In the genomic region with DNA sequence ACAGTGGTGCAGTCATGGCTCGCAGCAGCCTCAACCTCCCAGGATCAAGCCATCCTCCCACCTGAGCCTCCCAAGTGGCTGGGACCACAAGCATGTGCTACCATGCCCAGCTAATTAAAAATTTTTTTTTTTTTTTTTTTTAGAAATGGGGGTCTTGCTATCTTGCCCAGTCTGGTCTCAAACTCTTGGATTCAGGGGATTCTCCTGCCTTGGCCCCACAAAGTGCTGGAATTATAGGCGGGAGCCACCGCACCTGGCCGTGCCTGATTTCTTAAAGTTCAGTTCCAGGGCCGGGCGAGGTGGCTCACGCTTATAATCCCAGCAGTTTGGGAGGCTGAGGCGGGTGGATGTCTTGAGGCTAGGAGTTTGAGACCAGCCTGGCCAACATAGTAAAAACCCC, we compare ENCODE assay signal across 24 cellular contexts. TPM values are rescaled to one million over a fixed set of nuclear protein-coding genes. Genes with fewer than 3 reads are reported as not detected.
DNase-seq lines count a peak whose midpoint lies in the region; ATAC-seq, FAIRE-seq and TF ChIP-seq lines count a peak whose summit lies in the region.
"Had no signal": no experiment of that assay in that cellular context is flagged by ENCODE, and none has a peak within 500 bp of the region (broad histone marks: within the 10 kb centered on the region; RNA-seq: fewer than 3 reads in every experiment).

No MANE protein-coding gene starts in this region.

- TF ChIP-seq POLR2A in HepG2 (IDR thresholded peaks at IDR 0.05; ENCODE audit: insufficient read depth in 1 of 2, low read depth in 2 of 2, low read length in 2 of 2) = no peak
- no peak for TF ChIP-seq POLR2A in right lobe of liver (IDR thresholded peaks at IDR 0.05)
- no peak for TF ChIP-seq POLR2A in K562 (conservative IDR thresholded peaks at IDR 0.05)

- no peak for DNase-seq in HepG2 (ENCODE audit: low spot score)
- DNase-seq in right lobe of liver = no peak
- no peak for DNase-seq in K562 (ENCODE audit: extremely low read depth in 1 of 4, low spot score in 3 of 4)
- no peak for DNase-seq in NCI-H1930 (lab: John Stamatoyannopoulos, UW)
- DNase-seq: 8988T; ACHN; BE2C; C1 segment of cervical spinal cord; CD4-positive, alpha-beta memory T cell; CD4-positive, CD25-positive, alpha-beta regulatory T cell; CD8-positive, alpha-beta memory T cell; COR-L47; DMS 273 treated with DMSO at 0.1 percent for 48 hours; DMS153; DMS53; DMS79; DND-41; EL; GDM1 had no signal

- WGBS in HepG2 (ENCODE audit: low lambda C conversion rate) = 99% methylated on average over 8 of the region's 8 CpGs
- WGBS in right lobe of liver (ENCODE audit: insufficient coverage, low coverage, low lambda C conversion rate, missing lambda C conversion rate) = 95% methylated on average over 4 of the region's 8 CpGs
- WGBS in K562 (ENCODE audit: insufficient coverage, low coverage, missing lambda C conversion rate) = 98% methylated on average over 8 of the region's 8 CpGs

- H3K4me1 ChIP-seq in HepG2 (ENCODE audit: insufficient read depth, low read length) = peaks cover 11% of the 10 kb centered on the region
- H3K4me1 ChIP-seq in right lobe of liver = peaks cover 0 to 5% (median 2%) of the 10 kb centered on the region in 4 donors
- H3K4me1 ChIP-seq in K562 (replicated peaks in 1 of 2; ENCODE audit: control insufficient read depth in 2 of 2, insufficient read depth in 2 of 2, low read length in 2 of 2) = peaks cover 3 to 36% of the 10 kb centered on the region in 2 experiments; a peak in 4 of 5 replicates
- H3K4me1 ChIP-seq: BE2C had no signal

- H3K9ac ChIP-seq in HepG2 (ENCODE audit: insufficient read depth, low read depth, low read length) = no peak overlapping the region
- H3K9ac ChIP-seq in K562 (ENCODE audit: insufficient read depth in 1 of 2, low read depth in 2 of 2, low read length in 2 of 2) = peak overlapping the region in 1 of 2 experiments; percentile 45; a peak in 1 of 4 replicates
- H3K9ac ChIP-seq: BLaER1 had no signal

- no peak for TF ChIP-seq EP300 in HepG2 (IDR thresholded peaks at IDR 0.05; ENCODE audit: low read depth in 2 of 2, low read length in 2 of 2)
- no peak for TF ChIP-seq EP300 in HepG2 (CRISPR knock-in tag; IDR thresholded peaks at IDR 0.05; ENCODE audit: borderline replicate concordance)
- TF ChIP-seq EP300 in K562 (IDR thresholded peaks at IDR 0.05; ENCODE audit: low read length) = no peak

- peaks cover 22 to 69% of the 10 kb centered on the region in 2 experiments; a peak in 4 of 5 replicates for H3K36me3 ChIP-seq in HepG2 (replicated peaks in 1 of 2; ENCODE audit: control insufficient read depth in 1 of 2, insufficient read depth in 2 of 2, low read length in 2 of 2)
- peaks cover 0 to 68% (median 4%) of the 10 kb centered on the region in 4 donors for H3K36me3 ChIP-seq in right lobe of liver
- peaks cover 86% of the 10 kb centered on the region for H3K36me3 ChIP-seq in K562 (ENCODE audit: control insufficient read depth, insufficient read depth, low read length)

- no peak overlapping the region for H3K4me2 ChIP-seq in HepG2 (ENCODE audit: low read depth, low read length)
- no peak overlapping the region for H3K4me2 ChIP-seq in K562 (ENCODE audit: insufficient read depth, low read length)
- H3K4me2 ChIP-seq: BLaER1 had no signal

- CTCF ChIA-PET in HepG2 (lab: Yijun Ruan, JAX; ENCODE audit: low intra/inter-chr PET ratio, low total read pairs) (no interaction called here), K562 (lab: Yijun Ruan, JAX; ENCODE audit: low intra/inter-chr PET ratio) (no interaction called here)

- BruUV-seq in HepG2 (replicated peaks; lab: Mats Ljungman, UMichigan) = no TSS peak
- BruUV-seq in K562 (replicated peaks; lab: Mats Ljungman, UMichigan) = no TSS peak

- in situ Hi-C loops in HepG2 (cut with HindIII; ENCODE audit: extremely low pct_ligation_motif_present, low pct_unique_long_range_greater_than_20kb) (no loop called here), K562 (cut with MboI) (loop anchor here (10.0 kb wide), 1 partner anchor 136 kb away; a partner anchor contains a TSS)

- H2AFZ ChIP-seq in HepG2 (ENCODE audit: low read length) = no peak overlapping the region
- H2AFZ ChIP-seq in K562 (ENCODE audit: low read depth, low read length) = no peak overlapping the region

- H3K27ac ChIP-seq in HepG2 (ENCODE audit: extremely low read length, insufficient read depth, low read length) (no peak overlapping the region), right lobe of liver (no peak overlapping the region), K562 (ENCODE audit: extremely low read depth, low read depth, low read length) (no peak overlapping the region)
- H3K27ac ChIP-seq: BLaER1 had no signal

- H3K27me3 ChIP-seq in HepG2 (ENCODE audit: control insufficient read depth in 1 of 2, insufficient read depth in 2 of 2, low read length in 2 of 2) (no peaks in the 10 kb centered on the region), right lobe of liver (no peaks in the 10 kb centered on the region), K562 (ENCODE audit: control insufficient read depth in 2 of 2, insufficient read depth in 2 of 2, low read length in 2 of 2) (no peaks in the 10 kb centered on the region)
- H3K27me3 ChIP-seq: BE2C, BLaER1 had no signal

- H3K79me2 ChIP-seq in HepG2 (ENCODE audit: insufficient read depth, low read length) = peaks cover 17% of the 10 kb centered on the region
- H3K79me2 ChIP-seq in K562 (ENCODE audit: control insufficient read depth, insufficient read depth, low read length) = peaks cover 16% of the 10 kb centered on the region

- FAIRE-seq in HepG2 (lab: Jason Lieb, UNC) (no peak), K562 (lab: Jason Lieb, UNC) (no peak)
- FAIRE-seq: A204.1, GM12878, GM12892, GM18507 had no signal

- H4K20me1 ChIP-seq in HepG2 (ENCODE audit: insufficient read depth, low read length) = peaks cover 8% of the 10 kb centered on the region; the same call in 1 of the 2 replicates
- peaks cover 5% of the 10 kb centered on the region; the same call in 1 of the 2 replicates for H4K20me1 ChIP-seq in K562 (replicated peaks; ENCODE audit: control insufficient read depth, insufficient read depth, low read length)

- TF ChIP-seq RAD21 in HepG2 (CRISPR knock-in tag; IDR thresholded peaks at IDR 0.05) (no peak), K562 (CRISPR knock-in tag; conservative IDR thresholded peaks at IDR 0.05 in 1 of 2, IDR thresholded peaks at IDR 0.05 in 1 of 2) (no peak)

- POLR2A ChIA-PET in HepG2 (lab: Yijun Ruan, JAX) (no interaction called here), K562 (lab: Yijun Ruan, JAX) (interaction anchor here (1.4 to 4.5 kb wide), 3 partner anchors 9 to 29 kb away, joined by 3 to 36 read pairs (median 24); a partner anchor contains a TSS)

- intact Hi-C loops in HepG2 (cut with micrococcal nuclease; ENCODE audit: unreplicated experiment) (no loop called here), right lobe of liver (cut with DNase I) (loop anchor here in 1 of 2 donors (10.0 kb wide), 1 partner anchor 146 kb away; no protein-coding TSS in a partner anchor), K562 (cut with micrococcal nuclease) (no loop called here)

- H3K9me1 ChIP-seq in K562 (ENCODE audit: control insufficient read depth, insufficient read depth, low read length) = no peaks in the 10 kb centered on the region

- ATAC-seq in HepG2 = no peak
- no peak for ATAC-seq in right lobe of liver
- no peak for ATAC-seq in K562
- ATAC-seq: GM12878 had no signal

- no peak overlapping the region for H3K4me3 ChIP-seq in HepG2 (replicated peaks in 1 of 3; ENCODE audit: insufficient read depth in 1 of 3, low read depth in 2 of 3, low read length in 3 of 3)
- H3K4me3 ChIP-seq in right lobe of liver = no peak overlapping the region
- H3K4me3 ChIP-seq in K562 = no peak overlapping the region
- H3K4me3 ChIP-seq: BLaER1, GM12878 had no signal

- TF ChIP-seq CTCF in HepG2 (CRISPR knock-in tag; IDR thresholded peaks at IDR 0.05) (no peak), right lobe of liver (IDR thresholded peaks at IDR 0.05) (no peak), K562 (IDR thresholded peaks at IDR 0.05 in 2 of 3, conservative IDR thresholded peaks at IDR 0.05 in 1 of 3; ENCODE audit: insufficient read depth in 2 of 3, low read depth in 1 of 3, low read length in 3 of 3) (no peak)

- H3K9me3 ChIP-seq in HepG2 (ENCODE audit: low read length) = no peaks in the 10 kb centered on the region
- no peaks in the 10 kb centered on the region for H3K9me3 ChIP-seq in right lobe of liver
- H3K9me3 ChIP-seq in K562 (replicated peaks; ENCODE audit: control insufficient read depth, insufficient read depth, low read depth, low read length) = no peaks in the 10 kb centered on the region
- H3K9me3 ChIP-seq: BE2C, BLaER1 had no signal

RNA-seq across cellular contexts. Expression of a gene that starts 6.4 kb away (rescaled TPM):
- total RNA-seq in HepG2 (2016; rRNA removed; fragmentation: Illumina TruSeq; extraction: Trizol) (14.9 and 15.0 TPM in 2 replicates), right lobe of liver (10 to 100 TPM in 4 of 6 experiments, 1 to 10 TPM in 2; 5.9 to 11.3 (median 10.3) TPM), K562 (2014; rRNA removed) (31.2 and 37.6 TPM in 2 replicates), K562 (2014; rRNA removed; fragmentation: Illumina TruSeq; extraction: Trizol) (7.4 and 9.5 TPM in 2 replicates), K562 (2015; rRNA removed; fragmentation: Illumina TruSeq; extraction: Trizol) (23.3 and 24.4 TPM in 2 replicates), K562 (2021) (18.2 and 22.1 TPM in 2 replicates)
- 9.0 and 9.7 TPM in 2 replicates for total RNA-seq in HepG2 (2016; cell fraction: cytosol; rRNA removed; fragmentation: Illumina TruSeq; extraction: Trizol; ENCODE audit: low read depth)
- total RNA-seq in HepG2 (2016; cell fraction: insoluble cytoplasmic fraction; rRNA removed; fragmentation: Illumina TruSeq; extraction: Trizol) = 15.7 and 15.9 TPM in 2 replicates
- 12.2 and 13.1 TPM in 2 replicates for total RNA-seq in HepG2 (2016; cell fraction: membrane; rRNA removed; fragmentation: Illumina TruSeq; extraction: Trizol)
- 12.6 and 13.1 TPM in 2 replicates for total RNA-seq in HepG2 (2016; cell fraction: nucleus; rRNA removed; fragmentation: Illumina TruSeq; extraction: Trizol)
- polyA plus RNA-seq in HepG2 (2011; rRNA removed) (10.3 and 12.1 TPM in 2 replicates), K562 (2011; rRNA removed) (12.7 and 18.9 TPM in 2 replicates), K562 (2014; fragmentation: Illumina TruSeq; extraction: Trizol) (20.0 and 23.0 TPM in 2 replicates), K562 (2014; fragmentation: Nextera tagmentation; extraction: Ambion mirVana) (1 to 10 TPM; 1.9 to 7.0 TPM), K562 (2014; rRNA removed) (28.1 and 29.3 TPM in 2 replicates)
- 7.0 and 10.7 TPM in 2 replicates for polyA plus RNA-seq in HepG2 (2011; cell fraction: cytosol; rRNA removed)
- 24.3 and 30.1 TPM in 2 replicates for polyA plus RNA-seq in HepG2 (2011; cell fraction: nucleus; rRNA removed)
- polyA plus RNA-seq in HepG2 (2012) = 8.1 and 8.4 TPM in 2 replicates
- polyA plus RNA-seq in HepG2 (2016; cell fraction: cytosol; fragmentation: Illumina TruSeq; extraction: Trizol; ENCODE audit: low read depth) = 4.4 and 4.8 TPM in 2 replicates
- polyA plus RNA-seq in HepG2 (2016; cell fraction: insoluble cytoplasmic fraction; fragmentation: Illumina TruSeq; extraction: Trizol; ENCODE audit: low read depth) = 11.7 and 12.3 TPM in 2 replicates
- polyA plus RNA-seq in HepG2 (2016; cell fraction: membrane; fragmentation: Illumina TruSeq; extraction: Trizol; ENCODE audit: low read depth) = 5.1 and 6.0 TPM in 2 replicates
- polyA plus RNA-seq in HepG2 (2016; cell fraction: nucleus; fragmentation: Illumina TruSeq; extraction: Trizol; ENCODE audit: insufficient read depth, low read depth) = 24.7 and 27.0 TPM in 2 replicates
- polyA minus RNA-seq in HepG2 (2011; rRNA and poly(A)+ RNA removed; ENCODE audit: low replicate concordance) = 17.1 and 18.0 TPM in 2 replicates
- polyA minus RNA-seq in HepG2 (2011; cell fraction: cytosol; rRNA and poly(A)+ RNA removed) = 3.2 and 4.4 TPM in 2 replicates
- 8.4 and 9.4 TPM in 2 replicates for polyA minus RNA-seq in HepG2 (2011; cell fraction: nucleus; rRNA and poly(A)+ RNA removed)
- 24.8 and 79.9 TPM in 2 replicates for total RNA-seq in K562 (2011; cell fraction: chromatin; rRNA removed; ENCODE audit: low replicate concordance)
- 69.4 and 79.1 TPM in 2 replicates for total RNA-seq in K562 (2011; cell fraction: nucleolus; rRNA removed)
- total RNA-seq in K562 (2011; cell fraction: nucleoplasm; rRNA removed) = 43.9 and 44.6 TPM in 2 replicates
- 16.2 and 22.5 TPM in 2 replicates for polyA plus RNA-seq in K562 (2011; cell fraction: cytosol; rRNA removed)
- polyA plus RNA-seq in K562 (2011; cell fraction: nucleus; rRNA removed) = 26.7 and 33.4 TPM in 2 replicates
- polyA plus RNA-seq in K562 (2012) = 15.1 and 24.7 TPM in 2 replicates
- polyA minus RNA-seq in K562 (2011; rRNA and poly(A)+ RNA removed) = 9.4 and 10.5 TPM in 2 replicates
- polyA minus RNA-seq in K562 (2011; cell fraction: cytosol; rRNA and poly(A)+ RNA removed) = 8.3 and 12.0 TPM in 2 replicates
- 15.3 and 21.4 TPM in 2 replicates for polyA minus RNA-seq in K562 (2011; cell fraction: nucleus; rRNA and poly(A)+ RNA removed)

RNA-seq across cellular contexts. Expression of a gene that starts 17.5 kb away (rescaled TPM):
- 7.4 and 8.4 TPM in 2 replicates for total RNA-seq in HepG2 (2016; rRNA removed; fragmentation: Illumina TruSeq; extraction: Trizol)
- total RNA-seq in HepG2 (2016; cell fraction: cytosol; rRNA removed; fragmentation: Illumina TruSeq; extraction: Trizol; ENCODE audit: low read depth) = 1.8 TPM in 2 replicates
- total RNA-seq in HepG2 (2016; cell fraction: insoluble cytoplasmic fraction; rRNA removed; fragmentation: Illumina TruSeq; extraction: Trizol) = 7.7 and 8.2 TPM in 2 replicates
- 5.3 and 5.8 TPM in 2 replicates for total RNA-seq in HepG2 (2016; cell fraction: membrane; rRNA removed; fragmentation: Illumina TruSeq; extraction: Trizol)
- 8.5 and 10.6 TPM in 2 replicates for total RNA-seq in HepG2 (2016; cell fraction: nucleus; rRNA removed; fragmentation: Illumina TruSeq; extraction: Trizol)
- polyA plus RNA-seq in HepG2 (2011; rRNA removed) = 4.7 and 6.1 TPM in 2 replicates
- 3.7 and 4.9 TPM in 2 replicates for polyA plus RNA-seq in HepG2 (2011; cell fraction: cytosol; rRNA removed)
- 9.9 and 12.6 TPM in 2 replicates for polyA plus RNA-seq in HepG2 (2011; cell fraction: nucleus; rRNA removed)
- 15.6 and 16.1 TPM in 2 replicates for polyA plus RNA-seq in HepG2 (2012)
- 0.83 and 0.97 TPM in 2 replicates for polyA plus RNA-seq in HepG2 (2016; cell fraction: cytosol; fragmentation: Illumina TruSeq; extraction: Trizol; ENCODE audit: low read depth)
- polyA plus RNA-seq in HepG2 (2016; cell fraction: insoluble cytoplasmic fraction; fragmentation: Illumina TruSeq; extraction: Trizol; ENCODE audit: low read depth) = 9.5 and 10.6 TPM in 2 replicates
- 2.9 and 3.0 TPM in 2 replicates for polyA plus RNA-seq in HepG2 (2016; cell fraction: membrane; fragmentation: Illumina TruSeq; extraction: Trizol; ENCODE audit: low read depth)
- polyA plus RNA-seq in HepG2 (2016; cell fraction: nucleus; fragmentation: Illumina TruSeq; extraction: Trizol; ENCODE audit: insufficient read depth, low read depth) = 19.2 and 19.9 TPM in 2 replicates
- polyA minus RNA-seq in HepG2 (2011; rRNA and poly(A)+ RNA removed; ENCODE audit: low replicate concordance) = 2.6 and 5.3 TPM in 2 replicates
- polyA minus RNA-seq in HepG2 (2011; cell fraction: cytosol; rRNA and poly(A)+ RNA removed) = 4.9 and 7.5 TPM in 2 replicates
- polyA minus RNA-seq in HepG2 (2011; cell fraction: nucleus; rRNA and poly(A)+ RNA removed) = 4.2 and 4.7 TPM in 2 replicates
- 1 to 10 TPM; 2.7 to 6.2 (median 4.5) TPM for total RNA-seq in right lobe of liver
- 29.6 and 40.5 TPM in 2 replicates for total RNA-seq in K562 (2011; cell fraction: chromatin; rRNA removed; ENCODE audit: low replicate concordance)
- total RNA-seq in K562 (2011; cell fraction: nucleolus; rRNA removed) = 22.5 and 27.3 TPM in 2 replicates
- 22.7 and 26.4 TPM in 2 replicates for total RNA-seq in K562 (2011; cell fraction: nucleoplasm; rRNA removed)
- total RNA-seq in K562 (2014; rRNA removed) = 12.6 and 13.8 TPM in 2 replicates
- total RNA-seq in K562 (2014; rRNA removed; fragmentation: Illumina TruSeq; extraction: Trizol) = 11.7 and 12.6 TPM in 2 replicates
- total RNA-seq in K562 (2015; rRNA removed; fragmentation: Illumina TruSeq; extraction: Trizol) = 9.8 and 10.3 TPM in 2 replicates
- total RNA-seq in K562 (2021) = 30.2 and 36.1 TPM in 2 replicates
- 8.8 and 9.6 TPM in 2 replicates for polyA plus RNA-seq in K562 (2011; rRNA removed)
- 6.1 and 6.2 TPM in 2 replicates for polyA plus RNA-seq in K562 (2011; cell fraction: cytosol; rRNA removed)
- 20.7 and 23.9 TPM in 2 replicates for polyA plus RNA-seq in K562 (2011; cell fraction: nucleus; rRNA removed)
- 15.6 and 27.8 TPM in 2 replicates for polyA plus RNA-seq in K562 (2012)
- polyA plus RNA-seq in K562 (2014; fragmentation: Illumina TruSeq; extraction: Trizol) = 17.9 and 21.5 TPM in 2 replicates
- polyA plus RNA-seq in K562 (2014; fragmentation: Nextera tagmentation; extraction: Ambion mirVana) = 1 to 10 TPM; 1.8 TPM
- polyA plus RNA-seq in K562 (2014; rRNA removed) = 13.2 and 13.3 TPM in 2 replicates
- polyA minus RNA-seq in K562 (2011; rRNA and poly(A)+ RNA removed) = 7.5 and 7.7 TPM in 2 replicates
- polyA minus RNA-seq in K562 (2011; cell fraction: cytosol; rRNA and poly(A)+ RNA removed) = 7.8 and 9.4 TPM in 2 replicates
- polyA minus RNA-seq in K562 (2011; cell fraction: nucleus; rRNA and poly(A)+ RNA removed) = 4.3 and 6.3 TPM in 2 replicates

RNA-seq across cellular contexts. Expression of a gene that starts 28.4 kb away (rescaled TPM):
- 20.9 and 25.0 TPM in 2 replicates for total RNA-seq in HepG2 (2016; rRNA removed; fragmentation: Illumina TruSeq; extraction: Trizol)
- total RNA-seq in HepG2 (2016; cell fraction: cytosol; rRNA removed; fragmentation: Illumina TruSeq; extraction: Trizol; ENCODE audit: low read depth) = 4.1 and 5.1 TPM in 2 replicates
- total RNA-seq in HepG2 (2016; cell fraction: insoluble cytoplasmic fraction; rRNA removed; fragmentation: Illumina TruSeq; extraction: Trizol) = 16.6 and 24.3 TPM in 2 replicates
- total RNA-seq in HepG2 (2016; cell fraction: membrane; rRNA removed; fragmentation: Illumina TruSeq; extraction: Trizol) = 11.5 and 11.6 TPM in 2 replicates
- total RNA-seq in HepG2 (2016; cell fraction: nucleus; rRNA removed; fragmentation: Illumina TruSeq; extraction: Trizol) = 22.1 and 26.1 TPM in 2 replicates
- 14.8 and 19.9 TPM in 2 replicates for polyA plus RNA-seq in HepG2 (2011; rRNA removed)
- polyA plus RNA-seq in HepG2 (2011; cell fraction: cytosol; rRNA removed) = 10.9 and 14.4 TPM in 2 replicates
- polyA plus RNA-seq in HepG2 (2011; cell fraction: nucleus; rRNA removed) = 95.0 and 99.0 TPM in 2 replicates
- 13.7 and 34.6 TPM in 2 replicates for polyA plus RNA-seq in HepG2 (2012)
- polyA plus RNA-seq in HepG2 (2016; cell fraction: cytosol; fragmentation: Illumina TruSeq; extraction: Trizol; ENCODE audit: low read depth) = 2.2 and 2.8 TPM in 2 replicates
- polyA plus RNA-seq in HepG2 (2016; cell fraction: insoluble cytoplasmic fraction; fragmentation: Illumina TruSeq; extraction: Trizol; ENCODE audit: low read depth) = 14.0 and 18.0 TPM in 2 replicates
- polyA plus RNA-seq in HepG2 (2016; cell fraction: membrane; fragmentation: Illumina TruSeq; extraction: Trizol; ENCODE audit: low read depth) = 4.8 and 5.2 TPM in 2 replicates
- 41.5 and 42.6 TPM in 2 replicates for polyA plus RNA-seq in HepG2 (2016; cell fraction: nucleus; fragmentation: Illumina TruSeq; extraction: Trizol; ENCODE audit: insufficient read depth, low read depth)
- polyA minus RNA-seq in HepG2 (2011; rRNA and poly(A)+ RNA removed; ENCODE audit: low replicate concordance) = 28.3 and 69.9 TPM in 2 replicates
- polyA minus RNA-seq in HepG2 (2011; cell fraction: cytosol; rRNA and poly(A)+ RNA removed) = 21.0 and 26.5 TPM in 2 replicates
- polyA minus RNA-seq in HepG2 (2011; cell fraction: nucleus; rRNA and poly(A)+ RNA removed) = 34.2 and 40.8 TPM in 2 replicates
- 10 to 100 TPM; 12.1 to 24.6 (median 20.0) TPM for total RNA-seq in right lobe of liver
- 34.6 and 104 TPM in 2 replicates for total RNA-seq in K562 (2011; cell fraction: chromatin; rRNA removed; ENCODE audit: low replicate concordance)
- 89.4 and 101 TPM in 2 replicates for total RNA-seq in K562 (2011; cell fraction: nucleolus; rRNA removed)
- total RNA-seq in K562 (2011; cell fraction: nucleoplasm; rRNA removed) = 53.5 and 55.7 TPM in 2 replicates
- 26.4 and 32.3 TPM in 2 replicates for total RNA-seq in K562 (2014; rRNA removed)
- 10.0 and 12.6 TPM in 2 replicates for total RNA-seq in K562 (2014; rRNA removed; fragmentation: Illumina TruSeq; extraction: Trizol)
- 22.4 and 23.6 TPM in 2 replicates for total RNA-seq in K562 (2015; rRNA removed; fragmentation: Illumina TruSeq; extraction: Trizol)
- 39.6 and 42.1 TPM in 2 replicates for total RNA-seq in K562 (2021)
- polyA plus RNA-seq in K562 (2011; rRNA removed) = 11.0 and 14.9 TPM in 2 replicates
- 17.3 and 24.4 TPM in 2 replicates for polyA plus RNA-seq in K562 (2011; cell fraction: cytosol; rRNA removed)
- 28.7 and 48.0 TPM in 2 replicates for polyA plus RNA-seq in K562 (2011; cell fraction: nucleus; rRNA removed)
- 37.5 and 39.1 TPM in 2 replicates for polyA plus RNA-seq in K562 (2012)
- 17.5 and 24.2 TPM in 2 replicates for polyA plus RNA-seq in K562 (2014; fragmentation: Illumina TruSeq; extraction: Trizol)
- polyA plus RNA-seq in K562 (2014; fragmentation: Nextera tagmentation; extraction: Ambion mirVana) = 1 to 10 TPM; 2.1 to 2.2 TPM
- 21.0 and 22.2 TPM in 2 replicates for polyA plus RNA-seq in K562 (2014; rRNA removed)
- 14.0 and 18.0 TPM in 2 replicates for polyA minus RNA-seq in K562 (2011; rRNA and poly(A)+ RNA removed)
- 21.5 and 32.0 TPM in 2 replicates for polyA minus RNA-seq in K562 (2011; cell fraction: cytosol; rRNA and poly(A)+ RNA removed)
- 22.6 and 27.8 TPM in 2 replicates for polyA minus RNA-seq in K562 (2011; cell fraction: nucleus; rRNA and poly(A)+ RNA removed)

RNA-seq across cellular contexts. Expression of a gene that starts 51.3 kb away (rescaled TPM):
- 13.8 and 17.1 TPM in 2 replicates for total RNA-seq in HepG2 (2016; rRNA removed; fragmentation: Illumina TruSeq; extraction: Trizol)
- 5.0 and 5.2 TPM in 2 replicates for total RNA-seq in HepG2 (2016; cell fraction: cytosol; rRNA removed; fragmentation: Illumina TruSeq; extraction: Trizol; ENCODE audit: low read depth)
- total RNA-seq in HepG2 (2016; cell fraction: insoluble cytoplasmic fraction; rRNA removed; fragmentation: Illumina TruSeq; extraction: Trizol) = 8.3 and 21.5 TPM in 2 replicates
- 5.7 and 8.8 TPM in 2 replicates for total RNA-seq in HepG2 (2016; cell fraction: membrane; rRNA removed; fragmentation: Illumina TruSeq; extraction: Trizol)
- 17.3 and 20.3 TPM in 2 replicates for total RNA-seq in HepG2 (2016; cell fraction: nucleus; rRNA removed; fragmentation: Illumina TruSeq; extraction: Trizol)
- polyA plus RNA-seq in HepG2 (2011; rRNA removed) = 13.0 and 18.1 TPM in 2 replicates
- polyA plus RNA-seq in HepG2 (2011; cell fraction: cytosol; rRNA removed) = 10.2 and 13.3 TPM in 2 replicates
- polyA plus RNA-seq in HepG2 (2011; cell fraction: nucleus; rRNA removed) = 62.4 and 69.3 TPM in 2 replicates
- 9.9 and 13.5 TPM in 2 replicates for polyA plus RNA-seq in HepG2 (2012)
- polyA plus RNA-seq in HepG2 (2016; cell fraction: cytosol; fragmentation: Illumina TruSeq; extraction: Trizol; ENCODE audit: low read depth) = 3.7 and 4.2 TPM in 2 replicates
- 7.6 TPM in 2 replicates for polyA plus RNA-seq in HepG2 (2016; cell fraction: insoluble cytoplasmic fraction; fragmentation: Illumina TruSeq; extraction: Trizol; ENCODE audit: low read depth)
- polyA plus RNA-seq in HepG2 (2016; cell fraction: membrane; fragmentation: Illumina TruSeq; extraction: Trizol; ENCODE audit: low read depth) = 5.0 and 5.6 TPM in 2 replicates
- polyA plus RNA-seq in HepG2 (2016; cell fraction: nucleus; fragmentation: Illumina TruSeq; extraction: Trizol; ENCODE audit: insufficient read depth, low read depth) = 44.7 and 51.5 TPM in 2 replicates
- 30.6 and 46.1 TPM in 2 replicates for polyA minus RNA-seq in HepG2 (2011; rRNA and poly(A)+ RNA removed; ENCODE audit: low replicate concordance)
- polyA minus RNA-seq in HepG2 (2011; cell fraction: cytosol; rRNA and poly(A)+ RNA removed) = 4.3 and 8.8 TPM in 2 replicates
- 18.5 and 19.6 TPM in 2 replicates for polyA minus RNA-seq in HepG2 (2011; cell fraction: nucleus; rRNA and poly(A)+ RNA removed)
- 10 to 100 TPM in 4 of 6 experiments, 1 to 10 TPM in 2; 5.9 to 43.1 (median 19.5) TPM for total RNA-seq in right lobe of liver
- total RNA-seq in K562 (2011; cell fraction: chromatin; rRNA removed; ENCODE audit: low replicate concordance) = 73.9 and 235 TPM in 2 replicates
- 195 and 197 TPM in 2 replicates for total RNA-seq in K562 (2011; cell fraction: nucleolus; rRNA removed)
- 94.0 and 120 TPM in 2 replicates for total RNA-seq in K562 (2011; cell fraction: nucleoplasm; rRNA removed)
- total RNA-seq in K562 (2014; rRNA removed) = 42.4 and 52.4 TPM in 2 replicates
- 17.2 and 19.8 TPM in 2 replicates for total RNA-seq in K562 (2014; rRNA removed; fragmentation: Illumina TruSeq; extraction: Trizol)
- total RNA-seq in K562 (2015; rRNA removed; fragmentation: Illumina TruSeq; extraction: Trizol) = 44.5 and 55.4 TPM in 2 replicates
- 52.9 and 55.3 TPM in 2 replicates for total RNA-seq in K562 (2021)
- polyA plus RNA-seq in K562 (2011; rRNA removed) = 29.5 and 57.2 TPM in 2 replicates
- polyA plus RNA-seq in K562 (2011; cell fraction: cytosol; rRNA removed) = 50.1 and 59.3 TPM in 2 replicates
- polyA plus RNA-seq in K562 (2011; cell fraction: nucleus; rRNA removed) = 124 and 137 TPM in 2 replicates
- polyA plus RNA-seq in K562 (2012) = 45.7 and 62.8 TPM in 2 replicates
- polyA plus RNA-seq in K562 (2014; fragmentation: Illumina TruSeq; extraction: Trizol) = 24.9 and 40.6 TPM in 2 replicates
- polyA plus RNA-seq in K562 (2014; fragmentation: Nextera tagmentation; extraction: Ambion mirVana) = 1 to 10 TPM; 1.9 to 7.4 TPM
- polyA plus RNA-seq in K562 (2014; rRNA removed) = 50.9 and 66.9 TPM in 2 replicates
- polyA minus RNA-seq in K562 (2011; rRNA and poly(A)+ RNA removed) = 28.0 and 28.3 TPM in 2 replicates
- 31.8 and 39.4 TPM in 2 replicates for polyA minus RNA-seq in K562 (2011; cell fraction: cytosol; rRNA and poly(A)+ RNA removed)
- polyA minus RNA-seq in K562 (2011; cell fraction: nucleus; rRNA and poly(A)+ RNA removed) = 52.8 and 74.0 TPM in 2 replicates
